1 cellular context compared by ENCODE assay signal in genomic region chr3:115099115-115099884, GRCh38.
TF ChIP-seq lines count a peak whose summit lies in the region.

No MANE protein-coding gene starts in this region.

TF ChIP-seq in GM23338, 12 proteins besides CTCF, POLR2A, EP300 and RAD21 (continued from another document):
- TF ChIP-seq ZNF462 (CRISPR knock-in tag; IDR thresholded peaks at IDR 0.05) (no peak), STAT1 (IDR thresholded peaks at IDR 0.05; ENCODE audit: unreplicated experiment) (no peak), EZH2 (IDR thresholded peaks at IDR 0.05; ENCODE audit: low read depth, unreplicated experiment) (no peak), JUNB (IDR thresholded peaks at IDR 0.05; ENCODE audit: unreplicated experiment) (no peak), POLR2AphosphoS5 (IDR thresholded peaks at IDR 0.05; ENCODE audit: low read depth) (no peak), CREB1 (CRISPR knock-in tag; IDR thresholded peaks at IDR 0.05; ENCODE audit: low read depth) (no peak)
